In the genomic region with DNA sequence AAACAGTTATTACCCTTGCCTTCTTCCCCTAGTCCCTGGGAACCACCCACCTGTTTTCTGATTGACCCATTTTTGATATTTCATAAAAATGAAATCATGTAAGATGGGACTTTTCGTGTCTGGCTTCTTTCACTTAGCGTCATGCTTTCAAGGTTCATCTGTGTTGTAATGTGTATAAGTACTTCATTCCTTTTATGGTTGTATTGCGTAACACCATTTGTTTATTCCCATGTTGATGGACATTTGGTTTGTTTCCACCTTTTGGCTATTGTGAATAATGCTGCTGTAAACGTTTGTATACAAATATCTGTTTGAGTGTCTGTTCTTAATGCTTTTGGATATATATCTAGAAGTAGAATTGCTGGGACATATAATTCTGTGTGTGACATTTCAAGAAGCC, we compare ENCODE assay signal across 21 cellular contexts.
DNase-seq lines count a peak whose midpoint lies in the region; ATAC-seq, FAIRE-seq and TF ChIP-seq lines count a peak whose summit lies in the region.
"Had no signal": no experiment of that assay in that cellular context is flagged by ENCODE, and none has a peak within 500 bp of the region (broad histone marks: within the 10 kb centered on the region; RNA-seq: fewer than 3 reads in every experiment).

No MANE protein-coding gene starts in this region.

- H2AK9ac ChIP-seq in IMR-90 (replicated peaks; ENCODE audit: low read depth, low read length, poor library complexity): no peak overlapping the region

- WGBS in HepG2 (ENCODE audit: low lambda C conversion rate): 5% methylated on average over 4 of the region's 4 CpGs
- 61% methylated on average over 4 of the region's 4 CpGs for WGBS in right lobe of liver (ENCODE audit: insufficient coverage, low coverage, low lambda C conversion rate, missing lambda C conversion rate)
- WGBS in IMR-90 (ENCODE audit: extremely low coverage in 2 of 2, insufficient read length in 1 of 2), 2 experiments: no CpG with 5 or more reads among the region's 4 CpGs
- WGBS in K562 (ENCODE audit: insufficient coverage, low coverage, missing lambda C conversion rate): 3% methylated on average over 4 of the region's 4 CpGs

- no peak overlapping the region for H3K56ac ChIP-seq in IMR-90 (ENCODE audit: extremely low read depth, insufficient read depth, low read length)

- H3K4ac ChIP-seq in IMR-90 (ENCODE audit: low read depth, low read length): no peak overlapping the region

- H3K9me3 ChIP-seq in HepG2 (ENCODE audit: low read length) (no peaks in the 10 kb centered on the region; the same call in 1 of the 2 replicates), right lobe of liver (no peaks in the 10 kb centered on the region), IMR-90 (ENCODE audit: control insufficient read depth, insufficient read depth, low read length) (0 out of 2 replicates have a peak, but pooled peaks cover 2% of the 10 kb centered on the region), K562 (replicated peaks; ENCODE audit: control insufficient read depth, insufficient read depth, low read depth, low read length) (no peaks in the 10 kb centered on the region), colonic mucosa (no peaks in the 10 kb centered on the region)
- H3K9me3 ChIP-seq: BE2C had no signal

- H2AFZ ChIP-seq in HepG2 (ENCODE audit: low read length) (no peak overlapping the region), IMR-90 (replicated peaks; ENCODE audit: low read length, poor library complexity) (no peak overlapping the region), K562 (ENCODE audit: low read depth, low read length) (no peak overlapping the region)
- H2AFZ ChIP-seq: GM23248 had no signal

- H3K79me2 ChIP-seq in HepG2 (ENCODE audit: insufficient read depth, low read length): no peaks in the 10 kb centered on the region
- H3K79me2 ChIP-seq in K562 (ENCODE audit: control insufficient read depth, insufficient read depth, low read length): no peaks in the 10 kb centered on the region

- H4K5ac ChIP-seq in IMR-90 (ENCODE audit: low read depth, low read length): no peak overlapping the region

- no peak overlapping the region for H4K8ac ChIP-seq in IMR-90 (ENCODE audit: low read depth in 2 of 2, low read length in 2 of 2)

- in situ Hi-C loops in HepG2 (cut with HindIII; ENCODE audit: extremely low pct_ligation_motif_present, low pct_unique_long_range_greater_than_20kb): no loop called here
- in situ Hi-C loops in IMR-90 (cut with MboI; ENCODE audit: low sequenced_read_pairs): no loop called here
- in situ Hi-C loops in K562 (cut with MboI): no loop called here

- H4K20me1 ChIP-seq in HepG2 (ENCODE audit: insufficient read depth, low read length): no peaks in the 10 kb centered on the region
- H4K20me1 ChIP-seq in IMR-90 (ENCODE audit: insufficient read depth, low read length): no peaks in the 10 kb centered on the region
- H4K20me1 ChIP-seq in K562 (replicated peaks; ENCODE audit: control insufficient read depth, insufficient read depth, low read length): no peaks in the 10 kb centered on the region

- H3K23ac ChIP-seq in IMR-90 (ENCODE audit: low read depth, low read length): no peak overlapping the region

- H3K27ac ChIP-seq in HepG2 (ENCODE audit: extremely low read length, insufficient read depth, low read length) (no peak overlapping the region), right lobe of liver (no peak overlapping the region), IMR-90 (ENCODE audit: insufficient read depth, low read length) (no peak overlapping the region), K562 (ENCODE audit: extremely low read depth, low read depth, low read length) (no peak overlapping the region), colonic mucosa (no peak overlapping the region)
- H3K27ac ChIP-seq: GM23248 had no signal

- no peaks in the 10 kb centered on the region for H3K36me3 ChIP-seq in HepG2 (replicated peaks in 1 of 2; ENCODE audit: control insufficient read depth in 1 of 2, insufficient read depth in 2 of 2, low read length in 2 of 2)
- no peaks in the 10 kb centered on the region for H3K36me3 ChIP-seq in right lobe of liver
- H3K36me3 ChIP-seq in IMR-90 (ENCODE audit: control insufficient read depth, insufficient read depth, low read length): no peaks in the 10 kb centered on the region
- H3K36me3 ChIP-seq in K562 (ENCODE audit: control insufficient read depth, insufficient read depth, low read length): no peaks in the 10 kb centered on the region
- H3K36me3 ChIP-seq in colonic mucosa: no peaks in the 10 kb centered on the region
- H3K36me3 ChIP-seq: BE2C had no signal

- H3K4me3 ChIP-seq in HepG2 (replicated peaks in 1 of 3; ENCODE audit: insufficient read depth in 1 of 3, low read depth in 2 of 3, low read length in 3 of 3) (no peak overlapping the region), right lobe of liver (no peak overlapping the region), IMR-90 (ENCODE audit: insufficient read depth, low read depth, low read length) (no peak overlapping the region), K562 (no peak overlapping the region), colonic mucosa (no peak overlapping the region)
- H3K4me3 ChIP-seq: GM23248 had no signal

- intact Hi-C loops in HepG2 (cut with micrococcal nuclease; ENCODE audit: unreplicated experiment): no loop called here
- intact Hi-C loops in right lobe of liver (cut with DNase I): no loop called here
- intact Hi-C loops in IMR-90 (cut with micrococcal nuclease): no loop called here
- intact Hi-C loops in K562 (cut with micrococcal nuclease): no loop called here
- intact Hi-C loops in colonic mucosa (cut with DNase I): no loop called here

- no peaks in the 10 kb centered on the region for H3K9me1 ChIP-seq in IMR-90 (ENCODE audit: insufficient read depth, low read length)
- no peaks in the 10 kb centered on the region for H3K9me1 ChIP-seq in K562 (ENCODE audit: control insufficient read depth, insufficient read depth, low read length)

- BruUV-seq in HepG2 (replicated peaks; lab: Mats Ljungman, UMichigan): no TSS peak
- no TSS peak for BruUV-seq in IMR-90 (replicated peaks; lab: Mats Ljungman, UMichigan)
- BruUV-seq in K562 (replicated peaks; lab: Mats Ljungman, UMichigan): no TSS peak

- no peak for TF ChIP-seq POLR2A in HepG2 (IDR thresholded peaks at IDR 0.05; ENCODE audit: insufficient read depth in 1 of 2, low read depth in 2 of 2, low read length in 2 of 2)
- TF ChIP-seq POLR2A in right lobe of liver (IDR thresholded peaks at IDR 0.05): no peak
- no peak for TF ChIP-seq POLR2A in IMR-90 (IDR thresholded peaks at IDR 0.05; ENCODE audit: low read depth, low read length)
- TF ChIP-seq POLR2A in K562 (conservative IDR thresholded peaks at IDR 0.05): no peak

- CTCF ChIA-PET in HepG2 (lab: Yijun Ruan, JAX; ENCODE audit: low intra/inter-chr PET ratio, low total read pairs): no interaction called here
- CTCF ChIA-PET in IMR-90 (lab: Yijun Ruan, JAX): no interaction called here
- CTCF ChIA-PET in K562 (lab: Yijun Ruan, JAX; ENCODE audit: low intra/inter-chr PET ratio): no interaction called here

- no peak overlapping the region for H2BK5ac ChIP-seq in IMR-90 (ENCODE audit: low read depth, low read length, poor library complexity, severe bottlenecking)

- no peaks in the 10 kb centered on the region for H3K4me1 ChIP-seq in HepG2 (ENCODE audit: insufficient read depth, low read length)
- H3K4me1 ChIP-seq in right lobe of liver: no peaks in the 10 kb centered on the region
- no peaks in the 10 kb centered on the region for H3K4me1 ChIP-seq in IMR-90 (ENCODE audit: control insufficient read depth, insufficient read depth, low read length)
- H3K4me1 ChIP-seq in K562 (replicated peaks in 1 of 2; ENCODE audit: control insufficient read depth in 2 of 2, insufficient read depth in 2 of 2, low read length in 2 of 2): no peaks in the 10 kb centered on the region
- H3K4me1 ChIP-seq in colonic mucosa: no peaks in the 10 kb centered on the region
- H3K4me1 ChIP-seq: BE2C had no signal

- DNase-seq in HepG2 (ENCODE audit: low spot score) (no peak), right lobe of liver (no peak), IMR-90 (no peak), K562 (ENCODE audit: extremely low read depth in 1 of 4, low spot score in 3 of 4) (no peak), NCI-H524 treated with DMSO at 0.1 percent for 48 hours (lab: John Stamatoyannopoulos, UW) (no peak), cerebellar cortex (ENCODE audit: low spot score) (no peak), colonic mucosa (no peak)
- DNase-seq: ACHN; BE2C; C1 segment of cervical spinal cord; CD4-positive, CD25-positive, alpha-beta regulatory T cell; CD8-positive, alpha-beta memory T cell; COR-L47; DMS 273 treated with DMSO at 0.1 percent for 48 hours; DMS79; GDM1; GM23248; H7; KG1 had no signal

- no peak overlapping the region for H2AK5ac ChIP-seq in IMR-90 (ENCODE audit: low read depth, low read length)

- no peak overlapping the region for H3K4me2 ChIP-seq in HepG2 (ENCODE audit: low read depth, low read length)
- H3K4me2 ChIP-seq in IMR-90 (ENCODE audit: low read depth, low read length): no peak overlapping the region
- no peak overlapping the region for H3K4me2 ChIP-seq in K562 (ENCODE audit: insufficient read depth, low read length)

- no peak overlapping the region for H3K14ac ChIP-seq in IMR-90 (replicated peaks; ENCODE audit: low read depth, low read length)

- TF ChIP-seq CTCF in HepG2 (CRISPR knock-in tag; IDR thresholded peaks at IDR 0.05): no peak
- no peak for TF ChIP-seq CTCF in right lobe of liver (IDR thresholded peaks at IDR 0.05)
- TF ChIP-seq CTCF in IMR-90 (conservative IDR thresholded peaks at IDR 0.05; ENCODE audit: low read depth, low read length): no peak
- no peak for TF ChIP-seq CTCF in K562 (IDR thresholded peaks at IDR 0.05 in 2 of 3, conservative IDR thresholded peaks at IDR 0.05 in 1 of 3; ENCODE audit: insufficient read depth in 2 of 3, low read depth in 1 of 3, low read length in 3 of 3)
- TF ChIP-seq CTCF in colonic mucosa (IDR thresholded peaks at IDR 0.05): no peak

- no peak overlapping the region for H2BK15ac ChIP-seq in IMR-90 (ENCODE audit: low read depth, low read length)

- H3K9ac ChIP-seq in HepG2 (ENCODE audit: insufficient read depth, low read depth, low read length): no peak overlapping the region
- H3K9ac ChIP-seq in IMR-90 (ENCODE audit: low read depth, low read length): no peak overlapping the region
- H3K9ac ChIP-seq in K562 (ENCODE audit: insufficient read depth in 1 of 2, low read depth in 2 of 2, low read length in 2 of 2): no peak overlapping the region
- H3K9ac ChIP-seq in colonic mucosa (ENCODE audit: low read depth in 2 of 2, low read length in 2 of 2): no peak overlapping the region
- H3K9ac ChIP-seq: GM23248 had no signal

- TF ChIP-seq EP300 in HepG2 (IDR thresholded peaks at IDR 0.05; ENCODE audit: low read depth in 2 of 2, low read length in 2 of 2) (no peak), HepG2 (CRISPR knock-in tag; IDR thresholded peaks at IDR 0.05; ENCODE audit: borderline replicate concordance) (no peak), K562 (IDR thresholded peaks at IDR 0.05; ENCODE audit: low read length) (no peak)

- ATAC-seq in HepG2: no peak
- ATAC-seq in right lobe of liver: no peak
- no peak for ATAC-seq in IMR-90 (ENCODE audit: low read depth)
- ATAC-seq in K562: no peak

- H2BK120ac ChIP-seq in IMR-90 (ENCODE audit: low read depth, low read length): no peak overlapping the region

- no peak overlapping the region for H4K91ac ChIP-seq in IMR-90 (ENCODE audit: insufficient read depth, low read depth, low read length)

- dilution Hi-C loops in IMR-90 (cut with HindIII; ENCODE audit: low sequenced_read_pairs, unreplicated experiment): no loop called here

- no peak overlapping the region for H3K18ac ChIP-seq in IMR-90 (ENCODE audit: low read depth, low read length)

- H2BK20ac ChIP-seq in IMR-90 (ENCODE audit: low read depth, low read length): no peak overlapping the region

- POLR2A ChIA-PET in HepG2 (lab: Yijun Ruan, JAX): no interaction called here
- POLR2A ChIA-PET in IMR-90 (lab: Charles Lee; ENCODE audit: unreplicated experiment): no interaction called here
- POLR2A ChIA-PET in K562 (lab: Yijun Ruan, JAX): no interaction called here

- H3K27me3 ChIP-seq in HepG2 (ENCODE audit: control insufficient read depth in 1 of 2, insufficient read depth in 2 of 2, low read length in 2 of 2) (no peaks in the 10 kb centered on the region), right lobe of liver (no peaks in the 10 kb centered on the region), IMR-90 (ENCODE audit: control insufficient read depth, insufficient read depth, low read length) (no peaks in the 10 kb centered on the region), K562 (ENCODE audit: control insufficient read depth in 2 of 2, insufficient read depth in 2 of 2, low read length in 2 of 2) (no peaks in the 10 kb centered on the region), colonic mucosa (no peaks in the 10 kb centered on the region)

- TF ChIP-seq RAD21 in HepG2 (CRISPR knock-in tag; IDR thresholded peaks at IDR 0.05) (no peak), IMR-90 (IDR thresholded peaks at IDR 0.05; ENCODE audit: low read length) (no peak), K562 (CRISPR knock-in tag; conservative IDR thresholded peaks at IDR 0.05 in 1 of 2, IDR thresholded peaks at IDR 0.05 in 1 of 2) (no peak)

- FAIRE-seq in HepG2 (lab: Jason Lieb, UNC) (no peak), K562 (lab: Jason Lieb, UNC) (no peak)
- FAIRE-seq: GM12892, GM18507 had no signal

- H3K79me1 ChIP-seq in IMR-90 (ENCODE audit: low read depth in 1 of 2, low read length in 2 of 2): no peaks in the 10 kb centered on the region

Comparison
In these comparisons a context has a peak if more than half of its experiments do, and no peak if none do; other contexts are left out.
1. Of the 241 proteins assayed by ChIP-seq in both HepG2 and K562: peak only in HepG2: SRF; only in K562: CEBPG and IRF9; in both: CEBPB; in neither: 237.